25 cellular contexts compared by ENCODE assay signal in the genomic region with DNA sequence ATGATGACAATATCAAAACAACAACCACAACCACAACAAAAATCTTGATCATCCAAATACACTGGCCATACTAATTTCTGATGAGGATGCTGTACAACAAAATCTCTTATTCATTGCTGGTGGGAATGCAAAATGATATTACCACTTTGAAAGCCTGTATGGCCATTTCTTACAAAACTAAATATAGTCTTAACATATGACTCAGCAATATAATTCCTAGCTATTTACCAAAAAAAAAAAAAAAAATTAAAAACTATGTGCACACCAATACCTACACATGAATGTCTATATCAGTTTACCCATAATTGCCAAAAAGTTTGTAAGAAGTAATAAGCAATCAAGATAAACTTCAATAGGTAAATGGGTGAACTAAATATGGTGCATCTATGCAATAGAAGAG.
DNase-seq lines count a peak whose midpoint lies in the region; ATAC-seq, FAIRE-seq and TF ChIP-seq lines count a peak whose summit lies in the region.
"Had no signal": no experiment of that assay in that cellular context is flagged by ENCODE, and none has a peak within 500 bp of the region (broad histone marks: within the 10 kb centered on the region; RNA-seq: fewer than 3 reads in every experiment).

No MANE protein-coding gene starts in this region.

- H2AFZ ChIP-seq in SK-N-SH (ENCODE audit: low read depth) = peak overlapping the region; percentile 9; the same call in 1 of the 2 replicates
- no peak overlapping the region for H2AFZ ChIP-seq in K562 (ENCODE audit: low read depth, low read length)

- H3K9ac ChIP-seq in SK-N-SH (no peak overlapping the region), K562 (ENCODE audit: insufficient read depth in 1 of 2, low read depth in 2 of 2, low read length in 2 of 2) (no peak overlapping the region)
- H3K9ac ChIP-seq: BLaER1 had no signal

- no peak overlapping the region for H3K4me2 ChIP-seq in SK-N-SH
- no peak overlapping the region for H3K4me2 ChIP-seq in A549
- H3K4me2 ChIP-seq in K562 (ENCODE audit: insufficient read depth, low read length) = no peak overlapping the region
- H3K4me2 ChIP-seq: BLaER1 had no signal

- FAIRE-seq in A549 (lab: Jason Lieb, UNC) = no peak
- FAIRE-seq in K562 (lab: Jason Lieb, UNC) = no peak
- FAIRE-seq: GM12878, GM12892, GM18507 had no signal

- no TSS peak for BruUV-seq in K562 (replicated peaks; lab: Mats Ljungman, UMichigan)

- POLR2A ChIA-PET in SK-N-SH (lab: Yijun Ruan, JAX) = no interaction called here
- POLR2A ChIA-PET in A549 (lab: Yijun Ruan, JAX) = no interaction called here
- POLR2A ChIA-PET in K562 (lab: Yijun Ruan, JAX) = no interaction called here

- CTCF ChIA-PET in SK-N-SH (lab: Yijun Ruan, JAX) = no interaction called here
- CTCF ChIA-PET in A549 (lab: Yijun Ruan, JAX) = interaction anchor here (0.6 kb wide), 1 partner anchor 305 kb away, joined by 3 read pairs; no protein-coding TSS in a partner anchor
- CTCF ChIA-PET in K562 (lab: Yijun Ruan, JAX; ENCODE audit: low intra/inter-chr PET ratio) = no interaction called here

- H3F3A ChIP-seq in SK-N-SH (replicated peaks; ENCODE audit: insufficient read depth) = no peaks in the 10 kb centered on the region

- no peak for TF ChIP-seq POLR2A in A549 (IDR thresholded peaks at IDR 0.05; ENCODE audit: low read length)
- TF ChIP-seq POLR2A in K562 (conservative IDR thresholded peaks at IDR 0.05) = no peak

- H3K36me3 ChIP-seq in SK-N-SH (replicated peaks in 1 of 2; ENCODE audit: control insufficient read depth in 1 of 2, insufficient read depth in 2 of 2, low read length in 1 of 2) (no peaks in the 10 kb centered on the region), K562 (ENCODE audit: control insufficient read depth, insufficient read depth, low read length) (no peaks in the 10 kb centered on the region)
- H3K36me3 ChIP-seq: BE2C, BLaER1 had no signal

- no peaks in the 10 kb centered on the region; the same call in 1 of the 2 replicates for H3K9me2 ChIP-seq in SK-N-SH

- H3K27me3 ChIP-seq in SK-N-SH (ENCODE audit: insufficient read depth) (no peaks in the 10 kb centered on the region), K562 (ENCODE audit: control insufficient read depth in 2 of 2, insufficient read depth in 2 of 2, low read length in 2 of 2) (no peaks in the 10 kb centered on the region)
- H3K27me3 ChIP-seq: BE2C, BLaER1 had no signal

- no peak overlapping the region for H3K4me3 ChIP-seq in SK-N-SH (ENCODE audit: low read depth in 2 of 2, low read length in 1 of 2)
- no peak overlapping the region for H3K4me3 ChIP-seq in A549
- H3K4me3 ChIP-seq in K562 = no peak overlapping the region
- H3K4me3 ChIP-seq: BLaER1, GM12878 had no signal

- H3K9me1 ChIP-seq in K562 (ENCODE audit: control insufficient read depth, insufficient read depth, low read length) = no peaks in the 10 kb centered on the region

- H4K20me1 ChIP-seq in SK-N-SH (ENCODE audit: insufficient read depth) (no peaks in the 10 kb centered on the region), K562 (replicated peaks; ENCODE audit: control insufficient read depth, insufficient read depth, low read length) (no peaks in the 10 kb centered on the region)
- H4K20me1 ChIP-seq: BLaER1 had no signal

- DNase-seq in SK-N-SH (no peak), A549 (ENCODE audit: low read depth in 1 of 2, low spot score in 1 of 2) (no peak), K562 (ENCODE audit: extremely low read depth in 1 of 4, low spot score in 3 of 4) (no peak)
- no peak for DNase-seq in stimulated activated CD4-positive, alpha-beta T cell treated with anti-CD3 and anti-CD28 coated beads, Interleukin-15, amount 100 ng/mL, for 24 hours
- DNase-seq: ACHN; BE2C; C1 segment of cervical spinal cord; CD4-positive, alpha-beta memory T cell; CD4-positive, CD25-positive, alpha-beta regulatory T cell; CD8-positive, alpha-beta memory T cell; COR-L47; DMS 273 treated with DMSO at 0.1 percent for 48 hours; DMS153; DMS53; DMS79; DND-41; EL; GDM1 had no signal

- TF ChIP-seq EP300 in SK-N-SH (IDR thresholded peaks at IDR 0.05; ENCODE audit: borderline replicate concordance in 1 of 2, low read depth in 1 of 2, low read length in 1 of 2) (no peak), A549 (IDR thresholded peaks at IDR 0.05) (no peak), K562 (IDR thresholded peaks at IDR 0.05; ENCODE audit: low read length) (no peak)

- ATAC-seq in SK-N-SH treated with all-trans-retinoic acid at 6 μM for 48 hours (no peak), A549 (no peak), K562 (no peak), HG03469 (IDR thresholded peaks at IDR 0.05; ENCODE audit: unreplicated experiment) (no peak)
- ATAC-seq: GM12878 had no signal

- H3K9me3 ChIP-seq in SK-N-SH (no peaks in the 10 kb centered on the region), A549 (no peaks in the 10 kb centered on the region), K562 (replicated peaks; ENCODE audit: control insufficient read depth, insufficient read depth, low read depth, low read length) (no peaks in the 10 kb centered on the region; the same call in 1 of the 2 replicates)
- H3K9me3 ChIP-seq: BE2C, BLaER1 had no signal

- H3K79me2 ChIP-seq in SK-N-SH (ENCODE audit: insufficient read depth) (no peaks in the 10 kb centered on the region), K562 (ENCODE audit: control insufficient read depth, insufficient read depth, low read length) (no peaks in the 10 kb centered on the region)

- TF ChIP-seq CTCF in SK-N-SH (IDR thresholded peaks at IDR 0.05) = no peak
- no peak for TF ChIP-seq CTCF in A549 (IDR thresholded peaks at IDR 0.05)
- TF ChIP-seq CTCF in K562 (IDR thresholded peaks at IDR 0.05 in 2 of 3, conservative IDR thresholded peaks at IDR 0.05 in 1 of 3; ENCODE audit: insufficient read depth in 2 of 3, low read depth in 1 of 3, low read length in 3 of 3) = no peak

- H3K4me1 ChIP-seq in SK-N-SH (ENCODE audit: control insufficient read depth in 1 of 2, insufficient read depth in 2 of 2, low read depth in 1 of 2, low read length in 1 of 2) (no peaks in the 10 kb centered on the region; a peak in 1 of 4 replicates), A549 (no peaks in the 10 kb centered on the region), K562 (replicated peaks in 1 of 2; ENCODE audit: control insufficient read depth in 2 of 2, insufficient read depth in 2 of 2, low read length in 2 of 2) (no peaks in the 10 kb centered on the region)
- H3K4me1 ChIP-seq: BE2C, BLaER1 had no signal

- in situ Hi-C loops in K562 (cut with MboI) = no loop called here

- intact Hi-C loops in K562 (cut with micrococcal nuclease) = no loop called here

- H3K27ac ChIP-seq in SK-N-SH (ENCODE audit: low read depth in 2 of 2, low read length in 1 of 2) (no peak overlapping the region), A549 (no peak overlapping the region), K562 (ENCODE audit: extremely low read depth, low read depth, low read length) (no peak overlapping the region)
- H3K27ac ChIP-seq: 22Rv1, BLaER1 had no signal

- TF ChIP-seq RAD21 in SK-N-SH (IDR thresholded peaks at IDR 0.05; ENCODE audit: low read length) = no peak
- TF ChIP-seq RAD21 in A549 (conservative IDR thresholded peaks at IDR 0.05 in 1 of 2, IDR thresholded peaks at IDR 0.05 in 1 of 2) = no peak
- TF ChIP-seq RAD21 in K562 (CRISPR knock-in tag; conservative IDR thresholded peaks at IDR 0.05 in 1 of 2, IDR thresholded peaks at IDR 0.05 in 1 of 2) = no peak

TF ChIP-seq in SK-N-SH, 30 proteins besides CTCF, POLR2A, EP300 and RAD21 (continues in another document):
- TF ChIP-seq EZH2phosphoT487 (IDR thresholded peaks at IDR 0.05; ENCODE audit: borderline replicate concordance, low read depth) = no peak
- no peak for TF ChIP-seq SMC3 (IDR thresholded peaks at IDR 0.05; ENCODE audit: low read depth, low read length)
- TF ChIP-seq SIN3A (IDR thresholded peaks at IDR 0.05; ENCODE audit: borderline replicate concordance, low read depth, low read length) = no peak
- TF ChIP-seq TCF12 (IDR thresholded peaks at IDR 0.05) = no peak
- TF ChIP-seq CHD2 (IDR thresholded peaks at IDR 0.05; ENCODE audit: low read length, partially characterized antibody) = no peak
- TF ChIP-seq GATA2 (CRISPR knock-in tag; IDR thresholded peaks at IDR 0.05) = no peak
- TF ChIP-seq TAF1 (IDR thresholded peaks at IDR 0.05; ENCODE audit: borderline replicate concordance, low read depth, low read length) = no peak

TF ChIP-seq in SK-N-SH treated with all-trans-retinoic acid at 6 μM for 48 hours, 23 proteins besides CTCF, POLR2A, EP300 and RAD21:
- TF ChIP-seq ESRRG (CRISPR knock-in tag; IDR thresholded peaks at IDR 0.05) = no peak

TF ChIP-seq in A549, 52 proteins besides CTCF, POLR2A, EP300 and RAD21:
- TF ChIP-seq MAFK (IDR thresholded peaks at IDR 0.05; ENCODE audit: partially characterized antibody) (peak; percentile 65), ZSCAN20 (CRISPR knock-in tag; IDR thresholded peaks at IDR 0.05) (no peak), ZFP36 (IDR thresholded peaks at IDR 0.05; ENCODE audit: borderline replicate concordance, partially characterized antibody) (no peak)
- TF ChIP-seq, protein P1, sequence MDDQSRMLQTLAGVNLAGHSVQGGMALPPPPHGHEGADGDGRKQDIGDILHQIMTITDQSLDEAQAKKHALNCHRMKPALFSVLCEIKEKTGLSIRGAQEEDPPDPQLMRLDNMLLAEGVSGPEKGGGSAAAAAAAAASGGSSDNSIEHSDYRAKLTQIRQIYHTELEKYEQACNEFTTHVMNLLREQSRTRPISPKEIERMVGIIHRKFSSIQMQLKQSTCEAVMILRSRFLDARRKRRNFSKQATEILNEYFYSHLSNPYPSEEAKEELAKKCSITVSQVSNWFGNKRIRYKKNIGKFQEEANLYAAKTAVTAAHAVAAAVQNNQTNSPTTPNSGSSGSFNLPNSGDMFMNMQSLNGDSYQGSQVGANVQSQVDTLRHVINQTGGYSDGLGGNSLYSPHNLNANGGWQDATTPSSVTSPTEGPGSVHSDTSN (IDR thresholded peaks at IDR 0.05) = no peak

TF ChIP-seq in K562, 482 proteins besides CTCF, POLR2A, EP300 and RAD21 (continues in another document):
- no peak for TF ChIP-seq HSF4 (CRISPR knock-in tag; IDR thresholded peaks at IDR 0.05; ENCODE audit: borderline replicate concordance)
- TF ChIP-seq, protein P2, sequence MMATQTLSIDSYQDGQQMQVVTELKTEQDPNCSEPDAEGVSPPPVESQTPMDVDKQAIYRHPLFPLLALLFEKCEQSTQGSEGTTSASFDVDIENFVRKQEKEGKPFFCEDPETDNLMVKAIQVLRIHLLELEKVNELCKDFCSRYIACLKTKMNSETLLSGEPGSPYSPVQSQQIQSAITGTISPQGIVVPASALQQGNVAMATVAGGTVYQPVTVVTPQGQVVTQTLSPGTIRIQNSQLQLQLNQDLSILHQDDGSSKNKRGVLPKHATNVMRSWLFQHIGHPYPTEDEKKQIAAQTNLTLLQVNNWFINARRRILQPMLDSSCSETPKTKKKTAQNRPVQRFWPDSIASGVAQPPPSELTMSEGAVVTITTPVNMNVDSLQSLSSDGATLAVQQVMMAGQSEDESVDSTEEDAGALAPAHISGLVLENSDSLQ (IDR thresholded peaks at IDR 0.05) = no peak
- TF ChIP-seq WHSC1 (IDR thresholded peaks at IDR 0.05; ENCODE audit: low read length) = no peak
- no peak for TF ChIP-seq MTF1 (CRISPR knock-in tag; IDR thresholded peaks at IDR 0.05; ENCODE audit: borderline replicate concordance)
